Comparison of ENCODE assay signal across 2 cellular contexts in the genomic region with DNA sequence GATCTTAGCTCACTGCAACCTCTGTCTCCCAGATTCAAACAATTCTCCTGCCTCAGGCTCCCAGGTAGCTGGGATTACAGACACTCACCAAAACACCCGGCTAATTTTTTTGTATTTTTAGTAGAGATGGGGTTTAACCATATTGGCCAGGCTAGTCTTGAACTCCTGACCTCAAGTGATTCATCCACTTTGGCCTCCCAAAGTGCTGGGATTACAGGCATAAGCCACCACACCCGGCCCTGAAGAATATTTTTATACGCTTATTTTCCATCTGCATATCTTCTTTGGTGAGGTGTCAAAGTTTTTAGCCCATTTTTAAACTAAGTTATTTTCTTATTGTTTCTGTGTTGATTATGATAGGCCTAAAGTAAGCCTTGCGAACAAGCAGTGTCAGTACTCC. TPM values are rescaled to one million over a fixed set of nuclear protein-coding genes. Genes with fewer than 3 reads are reported as not detected.
"Had no signal": no experiment of that assay in that cellular context is flagged by ENCODE, and none has a peak within 500 bp of the region (broad histone marks: within the 10 kb centered on the region; RNA-seq: fewer than 3 reads in every experiment).

No MANE protein-coding gene starts in this region.

RNA-seq across cellular contexts. Expression of gene GNAI1, which starts 23.1 kb away (rescaled TPM):
- total RNA-seq: activated CD4-positive, alpha-beta memory T cell treated with anti-CD3 and anti-CD28 coated beads, Interleukin-2, amount 10 ng/mL, durations not matched to agents 7 days and 5 days; activated CD8-positive, alpha-beta T cell treated with anti-CD3 and anti-CD28 coated beads, Interleukin-2, amount 10 ng/mL, durations not matched to agents 7 days and 5 days had no signal
